14 cellular contexts compared by ENCODE assay signal in the genomic region with DNA sequence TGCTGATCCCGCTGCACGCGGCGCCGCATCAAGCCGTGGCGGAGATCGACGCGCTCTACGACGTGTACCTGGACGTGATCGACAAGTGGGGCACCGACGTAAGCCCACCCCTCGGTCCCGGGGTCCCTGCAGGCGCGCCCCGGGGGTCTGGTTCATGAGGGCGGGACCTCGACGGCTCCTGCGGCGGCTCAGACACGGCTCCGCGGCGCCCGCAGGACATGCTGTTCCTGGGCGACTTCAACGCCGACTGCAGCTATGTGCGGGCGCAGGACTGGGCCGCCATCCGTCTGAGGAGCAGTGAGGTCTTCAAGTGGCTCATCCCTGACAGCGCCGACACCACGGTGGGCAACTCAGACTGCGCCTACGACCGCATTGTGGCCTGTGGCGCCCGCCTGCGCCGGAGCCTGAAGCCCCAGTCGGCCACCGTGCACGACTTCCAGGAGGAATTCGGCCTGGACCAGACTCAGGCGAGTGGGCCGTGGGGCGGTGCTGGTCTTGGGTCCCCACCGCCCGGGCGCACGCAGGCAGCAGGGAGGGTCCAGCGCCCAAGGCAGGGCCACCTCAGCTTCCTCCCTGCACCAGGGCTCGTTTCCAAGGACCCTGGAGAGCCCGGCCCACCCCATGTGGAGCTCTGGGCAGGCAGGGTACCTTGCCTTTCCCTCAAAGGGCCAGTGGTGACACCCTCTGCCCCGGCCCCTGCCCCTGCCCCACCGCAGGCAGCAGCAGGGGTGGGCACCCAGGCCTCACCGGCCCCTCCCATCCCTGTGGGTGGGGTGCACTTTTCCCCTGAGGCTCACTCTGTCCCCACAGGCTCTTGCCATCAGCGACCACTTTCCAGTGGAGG. TPM values are rescaled to one million over a fixed set of nuclear protein-coding genes. Genes with fewer than 3 reads are reported as not detected.
A peak's percentile ranks its signal among the peaks of the same experiment; 100 is the strongest.
DNase-seq lines count a peak whose midpoint lies in the region; ATAC-seq, FAIRE-seq and TF ChIP-seq lines count a peak whose summit lies in the region.
"Had no signal": no experiment of that assay in that cellular context is flagged by ENCODE, and none has a peak within 500 bp of the region (broad histone marks: within the 10 kb centered on the region; RNA-seq: fewer than 3 reads in every experiment).

No MANE protein-coding gene starts in this region.

- BruUV-seq in HepG2 (replicated peaks; lab: Mats Ljungman, UMichigan), result no TSS peak

- H3K36me3 ChIP-seq in GM23338 (ENCODE audit: insufficient read depth), result no peaks in the 10 kb centered on the region; the same call in 1 of the 2 replicates
- H3K36me3 ChIP-seq in endodermal cell (ENCODE audit: control insufficient read depth, insufficient read depth, low read length), result peaks cover 16% of the 10 kb centered on the region
- H3K36me3 ChIP-seq in HepG2 (replicated peaks in 1 of 2; ENCODE audit: control insufficient read depth in 1 of 2, insufficient read depth in 2 of 2, low read length in 2 of 2), result peaks cover 3 to 13% of the 10 kb centered on the region in 2 experiments; a peak in 4 of 5 replicates
- peaks cover 37 to 39% of the 10 kb centered on the region in 2 donors for H3K36me3 ChIP-seq in ascending aorta

- H3K9ac ChIP-seq in endodermal cell (ENCODE audit: extremely low read depth, low read length, poor library complexity, severe bottlenecking) (no peak overlapping the region), HepG2 (ENCODE audit: insufficient read depth, low read depth, low read length) (no peak overlapping the region)

- H3K4me3 ChIP-seq in GM23338 (peak overlapping the region; percentile 65), endodermal cell (ENCODE audit: low read length) (no peak overlapping the region), HepG2 (replicated peaks in 1 of 3; ENCODE audit: insufficient read depth in 1 of 3, low read depth in 2 of 3, low read length in 3 of 3) (no peak overlapping the region), ascending aorta (no peak overlapping the region)

- intact Hi-C loops in HepG2 (cut with micrococcal nuclease; ENCODE audit: unreplicated experiment), result no loop called here
- intact Hi-C loops in ascending aorta (cut with DNase I), result no loop called here

- H3K36me3 Mint-ChIP-seq in GM23338 (ENCODE audit: low read depth) (peaks cover 21% of the 10 kb centered on the region), endodermal cell (ENCODE audit: low read depth) (peaks cover 20% of the 10 kb centered on the region)

- H3K27ac ChIP-seq in 22Rv1 (peak overlapping the region; percentile 76), GM23338 (ENCODE audit: low read depth) (no peak overlapping the region), endodermal cell (ENCODE audit: low read depth, low read length) (no peak overlapping the region), HepG2 (ENCODE audit: extremely low read length, insufficient read depth, low read length) (no peak overlapping the region), ascending aorta (no peak overlapping the region)
- H3K27ac ChIP-seq: prostate gland had no signal

- no peak overlapping the region; the same call in 1 of the 2 replicates for H2AFZ ChIP-seq in GM23338
- H2AFZ ChIP-seq in HepG2 (ENCODE audit: low read length), result no peak overlapping the region

- H3K9me3 ChIP-seq in endodermal cell (ENCODE audit: control insufficient read depth, low read length) (no peaks in the 10 kb centered on the region), HepG2 (ENCODE audit: low read length) (no peaks in the 10 kb centered on the region), ascending aorta (no peaks in the 10 kb centered on the region)
- H3K9me3 ChIP-seq: prostate gland had no signal

- CTCF ChIA-PET in HepG2 (lab: Yijun Ruan, JAX; ENCODE audit: low intra/inter-chr PET ratio, low total read pairs), result no interaction called here

- WGBS in endodermal cell (ENCODE audit: insufficient coverage in 1 of 2, insufficient read length in 1 of 2), 2 experiments, result 27 to 48% methylated on average over 35 to 66 of the region's 66 CpGs
- 89% methylated on average over 27 of the region's 66 CpGs for WGBS in HepG2 (ENCODE audit: low lambda C conversion rate)

- no peak; a peak in 1 of 4 replicates for TF ChIP-seq POLR2A in HepG2 (IDR thresholded peaks at IDR 0.05; ENCODE audit: insufficient read depth in 1 of 2, low read depth in 2 of 2, low read length in 2 of 2)

- no peak for FAIRE-seq in HepG2 (lab: Jason Lieb, UNC)

- no peaks in the 10 kb centered on the region for H3K9me2 ChIP-seq in GM23338 (ENCODE audit: insufficient read depth)

- H3K79me2 ChIP-seq in GM23338 (replicated peaks; ENCODE audit: insufficient read depth) (no peaks in the 10 kb centered on the region), HepG2 (ENCODE audit: insufficient read depth, low read length) (no peaks in the 10 kb centered on the region)

- POLR2A ChIA-PET in HepG2 (lab: Yijun Ruan, JAX), result interaction anchor here (1.2 to 3.5 kb wide), 3 partner anchors 11 to 23 kb away, joined by 4 to 16 read pairs (median 11); a partner anchor contains a TSS

- DNase-seq in GM23338 (ENCODE audit: low spot score) (peak; percentile 68), endodermal cell (peak; percentile 79), HepG2 (ENCODE audit: low spot score) (no peak), NCI-H2227 treated with DMSO at 0.1 percent for 48 hours (lab: John Stamatoyannopoulos, UW) (no peak), ascending aorta (ENCODE audit: low spot score in 2 of 2) (no peak), GM19238 (ENCODE audit: insufficient read length, low spot score) (no peak)
- DNase-seq: AML-193; KBM-7; NCI-H1417 treated with DMSO at 0.1 percent for 48 hours; NCI-H524 treated with DMSO at 0.1 percent for 48 hours; stimulated activated CD4-positive, alpha-beta T cell treated with anti-CD3 and anti-CD28 coated beads, Interleukin-2, amount 100 ng/mL, for 24 hours had no signal

- peak overlapping the region; percentile 52 for H3K4me3 Mint-ChIP-seq in GM23338
- peak overlapping the region; percentile 38 for H3K4me3 Mint-ChIP-seq in endodermal cell

- H3K4me2 ChIP-seq in GM23338, result peak overlapping the region; percentile 92
- no peak overlapping the region for H3K4me2 ChIP-seq in HepG2 (ENCODE audit: low read depth, low read length)

- peak; percentile 23 for ATAC-seq in GM23338
- ATAC-seq in HepG2, result peak; percentile 4
- no peak for ATAC-seq in HG02938 (IDR thresholded peaks at IDR 0.05; ENCODE audit: unreplicated experiment)

- no peaks in the 10 kb centered on the region; the same call in 1 of the 2 replicates for H4K20me1 ChIP-seq in GM23338 (replicated peaks; ENCODE audit: insufficient read depth)
- 0 out of 2 replicates have a peak, but pooled peaks cover 2% of the 10 kb centered on the region for H4K20me1 ChIP-seq in HepG2 (ENCODE audit: insufficient read depth, low read length)

- no peaks in the 10 kb centered on the region for H3K4me1 Mint-ChIP-seq in GM23338
- H3K4me1 Mint-ChIP-seq in endodermal cell, result no peaks in the 10 kb centered on the region

- no peak for TF ChIP-seq CTCF in 22Rv1 (IDR thresholded peaks at IDR 0.05)
- no peak for TF ChIP-seq CTCF in GM23338 (conservative IDR thresholded peaks at IDR 0.05; ENCODE audit: low read depth in 2 of 2)
- TF ChIP-seq CTCF in endodermal cell (conservative IDR thresholded peaks at IDR 0.05), result no peak
- TF ChIP-seq CTCF in HepG2 (CRISPR knock-in tag; IDR thresholded peaks at IDR 0.05), result no peak
- no peak for TF ChIP-seq CTCF in ascending aorta (IDR thresholded peaks at IDR 0.05)

- no peaks in the 10 kb centered on the region for H3K4me1 ChIP-seq in GM23338 (ENCODE audit: insufficient read depth)
- no peaks in the 10 kb centered on the region for H3K4me1 ChIP-seq in endodermal cell (ENCODE audit: control insufficient read depth, insufficient read depth, low read length)
- H3K4me1 ChIP-seq in HepG2 (ENCODE audit: insufficient read depth, low read length), result peaks cover 31% of the 10 kb centered on the region
- H3K4me1 ChIP-seq in ascending aorta, result peaks cover 8 to 10% of the 10 kb centered on the region in 2 donors

- in situ Hi-C loops in HepG2 (cut with HindIII; ENCODE audit: extremely low pct_ligation_motif_present, low pct_unique_long_range_greater_than_20kb), result no loop called here

- H3K27ac Mint-ChIP-seq in GM23338, result no peak overlapping the region
- H3K27ac Mint-ChIP-seq in endodermal cell, result no peak overlapping the region

- H3K27me3 ChIP-seq in GM23338 (ENCODE audit: insufficient read depth) (peaks cover 18% of the 10 kb centered on the region), endodermal cell (ENCODE audit: control insufficient read depth, insufficient read depth, low read length, poor library complexity, severe bottlenecking) (peaks cover 25% of the 10 kb centered on the region), HepG2 (ENCODE audit: control insufficient read depth in 1 of 2, insufficient read depth in 2 of 2, low read length in 2 of 2) (no peaks in the 10 kb centered on the region), ascending aorta (peaks cover 6% of the 10 kb centered on the region)

- H3K9me3 Mint-ChIP-seq in GM23338, result no peaks in the 10 kb centered on the region
- H3K9me3 Mint-ChIP-seq in endodermal cell, result no peaks in the 10 kb centered on the region

- peaks cover 2% of the 10 kb centered on the region; the same call in 1 of the 2 replicates for H3F3A ChIP-seq in GM23338 (replicated peaks; ENCODE audit: low read depth)

- H3K27me3 Mint-ChIP-seq in GM23338 (ENCODE audit: insufficient read depth, low read depth, poor library complexity) (peaks cover 31% of the 10 kb centered on the region), endodermal cell (ENCODE audit: insufficient read depth) (peaks cover 22% of the 10 kb centered on the region)

- TF ChIP-seq EP300 in HepG2 (IDR thresholded peaks at IDR 0.05; ENCODE audit: low read depth in 2 of 2, low read length in 2 of 2) (no peak), HepG2 (CRISPR knock-in tag; IDR thresholded peaks at IDR 0.05; ENCODE audit: borderline replicate concordance) (no peak)

- no peak for TF ChIP-seq RAD21 in HepG2 (CRISPR knock-in tag; IDR thresholded peaks at IDR 0.05)

RNA-seq across cellular contexts. Expression of a gene that starts 1.5 kb away (rescaled TPM):
- 0.66 TPM in 1 of 2 replicates, not detected in the other for total RNA-seq in GM23338 (2014; rRNA removed; shearing (Covaris generic))
- 0.23 and 0.42 TPM in 2 replicates for polyA plus RNA-seq in GM23338 (2016; fragmentation: Nextera tagmentation; extraction: Ambion mirVana)
- 1 to 10 TPM in 1 of 2 donors, under 1 TPM in 1; 0.35 to 1.3 TPM for total RNA-seq in endodermal cell
- 0.53 TPM for polyA plus RNA-seq in endodermal cell (2013, experiment 1 of 2)
- 0.83 TPM for polyA plus RNA-seq in endodermal cell (2013, experiment 2 of 2)
- total RNA-seq in HepG2 (2016; rRNA removed; fragmentation: Illumina TruSeq; extraction: Trizol), result 0.11 and 0.44 TPM in 2 replicates
- 0.18 and 0.30 TPM in 2 replicates for total RNA-seq in HepG2 (2016; cell fraction: cytosol; rRNA removed; fragmentation: Illumina TruSeq; extraction: Trizol; ENCODE audit: low read depth)
- 0.45 TPM in 1 of 2 replicates, not detected in the other for total RNA-seq in HepG2 (2016; cell fraction: insoluble cytoplasmic fraction; rRNA removed; fragmentation: Illumina TruSeq; extraction: Trizol)
- 0.09 and 0.24 TPM in 2 replicates for total RNA-seq in HepG2 (2016; cell fraction: membrane; rRNA removed; fragmentation: Illumina TruSeq; extraction: Trizol)
- 0.65 and 0.85 TPM in 2 replicates for total RNA-seq in HepG2 (2016; cell fraction: nucleus; rRNA removed; fragmentation: Illumina TruSeq; extraction: Trizol)
- polyA plus RNA-seq in HepG2 (2011; rRNA removed), result 0.50 and 1.2 TPM in 2 replicates
- polyA plus RNA-seq in HepG2 (2011; cell fraction: cytosol; rRNA removed), result 0.12 and 0.42 TPM in 2 replicates
- 11.0 and 14.4 TPM in 2 replicates for polyA plus RNA-seq in HepG2 (2011; cell fraction: nucleus; rRNA removed)
- 0.50 and 0.95 TPM in 2 replicates for polyA plus RNA-seq in HepG2 (2012)
- polyA plus RNA-seq in HepG2 (2016; cell fraction: cytosol; fragmentation: Illumina TruSeq; extraction: Trizol; ENCODE audit: low read depth), result 0.25 and 0.43 TPM in 2 replicates
- polyA plus RNA-seq in HepG2 (2016; cell fraction: insoluble cytoplasmic fraction; fragmentation: Illumina TruSeq; extraction: Trizol; ENCODE audit: low read depth), result not detected in 2 replicates
- polyA plus RNA-seq in HepG2 (2016; cell fraction: membrane; fragmentation: Illumina TruSeq; extraction: Trizol; ENCODE audit: low read depth), result 0.29 and 0.42 TPM in 2 replicates
- polyA plus RNA-seq in HepG2 (2016; cell fraction: nucleus; fragmentation: Illumina TruSeq; extraction: Trizol; ENCODE audit: insufficient read depth, low read depth), result 1.3 and 2.4 TPM in 2 replicates
- polyA minus RNA-seq in HepG2 (2011; rRNA and poly(A)+ RNA removed; ENCODE audit: low replicate concordance), result 0.52 and 1.6 TPM in 2 replicates
- not detected in 2 replicates for polyA minus RNA-seq in HepG2 (2011; cell fraction: cytosol; rRNA and poly(A)+ RNA removed)
- polyA minus RNA-seq in HepG2 (2011; cell fraction: nucleus; rRNA and poly(A)+ RNA removed), result 1.4 and 2.4 TPM in 2 replicates
- total RNA-seq in ascending aorta, result not detected

RNA-seq across cellular contexts. Expression of a gene that starts 13.6 kb away (rescaled TPM):
- total RNA-seq in GM23338 (2014; rRNA removed; shearing (Covaris generic)), result 117 and 118 TPM in 2 replicates
- 143 and 152 TPM in 2 replicates for polyA plus RNA-seq in GM23338 (2016; fragmentation: Nextera tagmentation; extraction: Ambion mirVana)
- 10 to 100 TPM; 75.8 to 94.7 TPM for total RNA-seq in endodermal cell
- polyA plus RNA-seq in endodermal cell (2013, experiment 1 of 2), result 81.0 TPM
- 77.4 TPM for polyA plus RNA-seq in endodermal cell (2013, experiment 2 of 2)
- 73.8 and 82.0 TPM in 2 replicates for total RNA-seq in HepG2 (2016; rRNA removed; fragmentation: Illumina TruSeq; extraction: Trizol)
- total RNA-seq in HepG2 (2016; cell fraction: cytosol; rRNA removed; fragmentation: Illumina TruSeq; extraction: Trizol; ENCODE audit: low read depth), result 44.2 and 54.8 TPM in 2 replicates
- total RNA-seq in HepG2 (2016; cell fraction: insoluble cytoplasmic fraction; rRNA removed; fragmentation: Illumina TruSeq; extraction: Trizol), result 75.0 and 87.4 TPM in 2 replicates
- 72.9 and 79.9 TPM in 2 replicates for total RNA-seq in HepG2 (2016; cell fraction: membrane; rRNA removed; fragmentation: Illumina TruSeq; extraction: Trizol)
- total RNA-seq in HepG2 (2016; cell fraction: nucleus; rRNA removed; fragmentation: Illumina TruSeq; extraction: Trizol), result 36.0 and 44.8 TPM in 2 replicates
- polyA plus RNA-seq in HepG2 (2011; rRNA removed), result 102 and 117 TPM in 2 replicates
- polyA plus RNA-seq in HepG2 (2011; cell fraction: cytosol; rRNA removed), result 92.8 and 162 TPM in 2 replicates
- 91.6 and 93.8 TPM in 2 replicates for polyA plus RNA-seq in HepG2 (2011; cell fraction: nucleus; rRNA removed)
- 64.9 and 71.4 TPM in 2 replicates for polyA plus RNA-seq in HepG2 (2012)
- polyA plus RNA-seq in HepG2 (2016; cell fraction: cytosol; fragmentation: Illumina TruSeq; extraction: Trizol; ENCODE audit: low read depth), result 65.1 and 77.0 TPM in 2 replicates
- polyA plus RNA-seq in HepG2 (2016; cell fraction: insoluble cytoplasmic fraction; fragmentation: Illumina TruSeq; extraction: Trizol; ENCODE audit: low read depth), result 81.7 and 86.2 TPM in 2 replicates
- 77.8 and 83.0 TPM in 2 replicates for polyA plus RNA-seq in HepG2 (2016; cell fraction: membrane; fragmentation: Illumina TruSeq; extraction: Trizol; ENCODE audit: low read depth)
- polyA plus RNA-seq in HepG2 (2016; cell fraction: nucleus; fragmentation: Illumina TruSeq; extraction: Trizol; ENCODE audit: insufficient read depth, low read depth), result 91.3 and 94.3 TPM in 2 replicates
- 56.0 and 57.4 TPM in 2 replicates for polyA minus RNA-seq in HepG2 (2011; rRNA and poly(A)+ RNA removed; ENCODE audit: low replicate concordance)
- 29.4 and 32.4 TPM in 2 replicates for polyA minus RNA-seq in HepG2 (2011; cell fraction: cytosol; rRNA and poly(A)+ RNA removed)
- polyA minus RNA-seq in HepG2 (2011; cell fraction: nucleus; rRNA and poly(A)+ RNA removed), result 20.0 and 23.1 TPM in 2 replicates
- 10.9 TPM for total RNA-seq in ascending aorta

RNA-seq across cellular contexts. Expression of a gene that starts 14.4 kb away (rescaled TPM):
- total RNA-seq in GM23338 (2014; rRNA removed; shearing (Covaris generic)), result 42.0 and 45.5 TPM in 2 replicates
- 22.6 and 22.7 TPM in 2 replicates for polyA plus RNA-seq in GM23338 (2016; fragmentation: Nextera tagmentation; extraction: Ambion mirVana)
- total RNA-seq in endodermal cell, result 10 to 100 TPM; 24.5 to 29.6 TPM
- 25.0 TPM for polyA plus RNA-seq in endodermal cell (2013, experiment 1 of 2)
- polyA plus RNA-seq in endodermal cell (2013, experiment 2 of 2), result 18.9 TPM
- 10.3 and 19.5 TPM in 2 replicates for total RNA-seq in HepG2 (2016; rRNA removed; fragmentation: Illumina TruSeq; extraction: Trizol)
- total RNA-seq in HepG2 (2016; cell fraction: cytosol; rRNA removed; fragmentation: Illumina TruSeq; extraction: Trizol; ENCODE audit: low read depth), result 6.9 and 8.8 TPM in 2 replicates
- 8.9 and 20.8 TPM in 2 replicates for total RNA-seq in HepG2 (2016; cell fraction: insoluble cytoplasmic fraction; rRNA removed; fragmentation: Illumina TruSeq; extraction: Trizol)
- 6.0 TPM in 2 replicates for total RNA-seq in HepG2 (2016; cell fraction: membrane; rRNA removed; fragmentation: Illumina TruSeq; extraction: Trizol)
- 24.2 and 28.6 TPM in 2 replicates for total RNA-seq in HepG2 (2016; cell fraction: nucleus; rRNA removed; fragmentation: Illumina TruSeq; extraction: Trizol)
- 13.8 and 17.2 TPM in 2 replicates for polyA plus RNA-seq in HepG2 (2011; rRNA removed)
- polyA plus RNA-seq in HepG2 (2011; cell fraction: cytosol; rRNA removed), result 6.1 and 10.8 TPM in 2 replicates
- polyA plus RNA-seq in HepG2 (2011; cell fraction: nucleus; rRNA removed), result 151 and 202 TPM in 2 replicates
- 6.8 and 6.9 TPM in 2 replicates for polyA plus RNA-seq in HepG2 (2012)
- polyA plus RNA-seq in HepG2 (2016; cell fraction: cytosol; fragmentation: Illumina TruSeq; extraction: Trizol; ENCODE audit: low read depth), result 3.5 and 3.6 TPM in 2 replicates
- polyA plus RNA-seq in HepG2 (2016; cell fraction: insoluble cytoplasmic fraction; fragmentation: Illumina TruSeq; extraction: Trizol; ENCODE audit: low read depth), result 8.4 and 9.9 TPM in 2 replicates
- polyA plus RNA-seq in HepG2 (2016; cell fraction: membrane; fragmentation: Illumina TruSeq; extraction: Trizol; ENCODE audit: low read depth), result 4.8 and 5.0 TPM in 2 replicates
- 55.1 and 57.6 TPM in 2 replicates for polyA plus RNA-seq in HepG2 (2016; cell fraction: nucleus; fragmentation: Illumina TruSeq; extraction: Trizol; ENCODE audit: insufficient read depth, low read depth)
- 14.4 and 15.9 TPM in 2 replicates for polyA minus RNA-seq in HepG2 (2011; rRNA and poly(A)+ RNA removed; ENCODE audit: low replicate concordance)
- 6.6 and 9.1 TPM in 2 replicates for polyA minus RNA-seq in HepG2 (2011; cell fraction: cytosol; rRNA and poly(A)+ RNA removed)
- polyA minus RNA-seq in HepG2 (2011; cell fraction: nucleus; rRNA and poly(A)+ RNA removed), result 18.3 and 20.5 TPM in 2 replicates
- 39.7 TPM for total RNA-seq in ascending aorta

RNA-seq across cellular contexts. Expression of a gene that starts 23.1 kb away (rescaled TPM):
- 59.3 and 80.3 TPM in 2 replicates for total RNA-seq in GM23338 (2014; rRNA removed; shearing (Covaris generic))
- polyA plus RNA-seq in GM23338 (2016; fragmentation: Nextera tagmentation; extraction: Ambion mirVana), result 44.4 and 52.1 TPM in 2 replicates
- total RNA-seq in endodermal cell, result 10 to 100 TPM; 31.0 to 32.0 TPM
- 32.6 TPM for polyA plus RNA-seq in endodermal cell (2013, experiment 1 of 2)
- 31.5 TPM for polyA plus RNA-seq in endodermal cell (2013, experiment 2 of 2)
- 15.6 and 18.3 TPM in 2 replicates for total RNA-seq in HepG2 (2016; rRNA removed; fragmentation: Illumina TruSeq; extraction: Trizol)
- 17.4 and 22.1 TPM in 2 replicates for total RNA-seq in HepG2 (2016; cell fraction: cytosol; rRNA removed; fragmentation: Illumina TruSeq; extraction: Trizol; ENCODE audit: low read depth)
- total RNA-seq in HepG2 (2016; cell fraction: insoluble cytoplasmic fraction; rRNA removed; fragmentation: Illumina TruSeq; extraction: Trizol), result 14.6 and 17.3 TPM in 2 replicates
- total RNA-seq in HepG2 (2016; cell fraction: membrane; rRNA removed; fragmentation: Illumina TruSeq; extraction: Trizol), result 19.3 and 24.3 TPM in 2 replicates
- total RNA-seq in HepG2 (2016; cell fraction: nucleus; rRNA removed; fragmentation: Illumina TruSeq; extraction: Trizol), result 13.5 and 16.4 TPM in 2 replicates
- 7.3 and 8.4 TPM in 2 replicates for polyA plus RNA-seq in HepG2 (2011; rRNA removed)
- 4.2 and 9.0 TPM in 2 replicates for polyA plus RNA-seq in HepG2 (2011; cell fraction: cytosol; rRNA removed)
- 26.9 and 29.4 TPM in 2 replicates for polyA plus RNA-seq in HepG2 (2011; cell fraction: nucleus; rRNA removed)
- 5.8 and 6.7 TPM in 2 replicates for polyA plus RNA-seq in HepG2 (2012)
- 28.2 and 33.1 TPM in 2 replicates for polyA plus RNA-seq in HepG2 (2016; cell fraction: cytosol; fragmentation: Illumina TruSeq; extraction: Trizol; ENCODE audit: low read depth)
- 21.0 and 21.9 TPM in 2 replicates for polyA plus RNA-seq in HepG2 (2016; cell fraction: insoluble cytoplasmic fraction; fragmentation: Illumina TruSeq; extraction: Trizol; ENCODE audit: low read depth)
- 24.1 and 25.1 TPM in 2 replicates for polyA plus RNA-seq in HepG2 (2016; cell fraction: membrane; fragmentation: Illumina TruSeq; extraction: Trizol; ENCODE audit: low read depth)
- polyA plus RNA-seq in HepG2 (2016; cell fraction: nucleus; fragmentation: Illumina TruSeq; extraction: Trizol; ENCODE audit: insufficient read depth, low read depth), result 37.7 and 42.5 TPM in 2 replicates
- polyA minus RNA-seq in HepG2 (2011; rRNA and poly(A)+ RNA removed; ENCODE audit: low replicate concordance), result 7.8 and 25.3 TPM in 2 replicates
- polyA minus RNA-seq in HepG2 (2011; cell fraction: cytosol; rRNA and poly(A)+ RNA removed), result 3.1 and 4.7 TPM in 2 replicates
- 6.1 and 8.8 TPM in 2 replicates for polyA minus RNA-seq in HepG2 (2011; cell fraction: nucleus; rRNA and poly(A)+ RNA removed)
- total RNA-seq in ascending aorta, result 21.5 TPM

RNA-seq across cellular contexts. Expression of a gene that starts 27.1 kb away (rescaled TPM):
- 3.8 and 5.3 TPM in 2 replicates for total RNA-seq in GM23338 (2014; rRNA removed; shearing (Covaris generic))
- polyA plus RNA-seq in GM23338 (2016; fragmentation: Nextera tagmentation; extraction: Ambion mirVana) (4.8 and 6.3 TPM in 2 replicates), HepG2 (2011; rRNA removed) (1.6 and 2.0 TPM in 2 replicates)
- total RNA-seq in endodermal cell (10 to 100 TPM in 1 of 2 donors, 1 to 10 TPM in 1; 7.7 to 15.0 TPM), HepG2 (2016; rRNA removed; fragmentation: Illumina TruSeq; extraction: Trizol) (1.7 and 5.8 TPM in 2 replicates), ascending aorta (1.4 TPM)
- 17.3 TPM for polyA plus RNA-seq in endodermal cell (2013, experiment 1 of 2)
- 15.4 TPM for polyA plus RNA-seq in endodermal cell (2013, experiment 2 of 2)
- total RNA-seq in HepG2 (2016; cell fraction: cytosol; rRNA removed; fragmentation: Illumina TruSeq; extraction: Trizol; ENCODE audit: low read depth), result 2.2 and 3.3 TPM in 2 replicates
- 1.6 and 6.3 TPM in 2 replicates for total RNA-seq in HepG2 (2016; cell fraction: insoluble cytoplasmic fraction; rRNA removed; fragmentation: Illumina TruSeq; extraction: Trizol)
- 1.4 and 2.7 TPM in 2 replicates for total RNA-seq in HepG2 (2016; cell fraction: membrane; rRNA removed; fragmentation: Illumina TruSeq; extraction: Trizol)
- 5.3 and 6.8 TPM in 2 replicates for total RNA-seq in HepG2 (2016; cell fraction: nucleus; rRNA removed; fragmentation: Illumina TruSeq; extraction: Trizol)
- 0.71 and 1.3 TPM in 2 replicates for polyA plus RNA-seq in HepG2 (2011; cell fraction: cytosol; rRNA removed)
- polyA plus RNA-seq in HepG2 (2011; cell fraction: nucleus; rRNA removed), result 20.0 and 26.3 TPM in 2 replicates
- polyA plus RNA-seq in HepG2 (2012), result 3.3 and 5.8 TPM in 2 replicates
- 1.9 and 3.4 TPM in 2 replicates for polyA plus RNA-seq in HepG2 (2016; cell fraction: cytosol; fragmentation: Illumina TruSeq; extraction: Trizol; ENCODE audit: low read depth)
- polyA plus RNA-seq in HepG2 (2016; cell fraction: insoluble cytoplasmic fraction; fragmentation: Illumina TruSeq; extraction: Trizol; ENCODE audit: low read depth), result 1.3 and 2.2 TPM in 2 replicates
- 0.97 and 1.2 TPM in 2 replicates for polyA plus RNA-seq in HepG2 (2016; cell fraction: membrane; fragmentation: Illumina TruSeq; extraction: Trizol; ENCODE audit: low read depth)
- polyA plus RNA-seq in HepG2 (2016; cell fraction: nucleus; fragmentation: Illumina TruSeq; extraction: Trizol; ENCODE audit: insufficient read depth, low read depth), result 15.3 and 20.5 TPM in 2 replicates
- 0.72 and 4.8 TPM in 2 replicates for polyA minus RNA-seq in HepG2 (2011; rRNA and poly(A)+ RNA removed; ENCODE audit: low replicate concordance)
- polyA minus RNA-seq in HepG2 (2011; cell fraction: cytosol; rRNA and poly(A)+ RNA removed), result 3.1 TPM in 1 of 2 replicates, not detected in the other
- 3.1 and 8.0 TPM in 2 replicates for polyA minus RNA-seq in HepG2 (2011; cell fraction: nucleus; rRNA and poly(A)+ RNA removed)

Comparison
In these comparisons a context has a peak if more than half of its experiments do, and no peak if none do; other contexts are left out.
1. DNase-seq: peak in GM23338 (single experiment) and endodermal cell (single experiment); none in HepG2 (single experiment), NCI-H2227 treated with DMSO at 0.1 percent for 48 hours (single experiment), ascending aorta (0 of 2) and GM19238 (single experiment).